In genomic region chr14:29548948-29549370, GRCh38 we compare ENCODE assay signal across 8 cellular contexts.
DNase-seq lines count a peak whose midpoint lies in the region; ATAC-seq, FAIRE-seq and TF ChIP-seq lines count a peak whose summit lies in the region.

No MANE protein-coding gene starts in this region.

- H3K4me3 Mint-ChIP-seq in brain (no peak overlapping the region), type B pancreatic cell (no peak overlapping the region)

- dilution Hi-C loops in keratinocyte (cut with MboI; ENCODE audit: extremely low pct_ligation_motif_present, low sequenced_read_pairs): loop anchor here (25.0 kb wide), 1 partner anchor 787 kb away; the partner anchor contains the start of gene FOXG1

- H3K27ac Mint-ChIP-seq in brain (peak overlapping the region in 1 of 5 experiments; percentile 23), type B pancreatic cell (no peak overlapping the region)

- DNase-seq in NCI-H460 (ENCODE audit: extremely low read depth, low read depth) (peak; percentile 69), keratinocyte (ENCODE audit: low read depth, low spot score) (peak; percentile 4), type B pancreatic cell (ENCODE audit: extremely low spot score, unreplicated experiment) (no peak)
- no peak for DNase-seq in effector memory CD4-positive, alpha-beta T cell

- no peak overlapping the region for H3K9ac ChIP-seq in keratinocyte (ENCODE audit: control insufficient read depth, extremely low read depth, insufficient read depth, low read length)

- H3K9me1 ChIP-seq in keratinocyte (ENCODE audit: control insufficient read depth, extremely low read depth, insufficient read depth, low read length): no peaks in the 10 kb centered on the region

- H3K27ac ChIP-seq in C4-2B (no peak overlapping the region), keratinocyte (ENCODE audit: control insufficient read depth, insufficient read depth, low read length) (no peak overlapping the region)
- H3K27ac ChIP-seq in effector memory CD4-positive, alpha-beta T cell (ENCODE audit: insufficient read depth, low read length, poor library complexity, severe bottlenecking): no peak overlapping the region

- H3K36me3 ChIP-seq in keratinocyte (ENCODE audit: control insufficient read depth in 2 of 2, extremely low read depth in 1 of 2, insufficient read depth in 2 of 2, low read length in 2 of 2): no peaks in the 10 kb centered on the region
- H3K36me3 ChIP-seq in effector memory CD4-positive, alpha-beta T cell (ENCODE audit: control insufficient read depth, insufficient read depth, low read length): no peaks in the 10 kb centered on the region

- no peaks in the 10 kb centered on the region for H3K9me3 Mint-ChIP-seq in brain
- H3K9me3 Mint-ChIP-seq in type B pancreatic cell: no peaks in the 10 kb centered on the region

- H3K4me1 Mint-ChIP-seq in brain (no peaks in the 10 kb centered on the region), type B pancreatic cell (ENCODE audit: unreplicated experiment) (peaks cover 5% of the 10 kb centered on the region)

- H3K36me3 Mint-ChIP-seq in brain: no peaks in the 10 kb centered on the region
- no peaks in the 10 kb centered on the region for H3K36me3 Mint-ChIP-seq in type B pancreatic cell

- no peak overlapping the region for H3K4me3 ChIP-seq in keratinocyte (ENCODE audit: control insufficient read depth in 2 of 3, extremely low read depth in 1 of 3, insufficient read depth in 2 of 3, low read depth in 1 of 3, low read length in 3 of 3)
- no peak overlapping the region for H3K4me3 ChIP-seq in effector memory CD4-positive, alpha-beta T cell (ENCODE audit: insufficient read depth, low read depth, low read length, poor library complexity, severe bottlenecking)

- no peaks in the 10 kb centered on the region for H4K20me1 ChIP-seq in keratinocyte (ENCODE audit: control insufficient read depth, extremely low read depth, insufficient read depth, low read length)

- no peak for FAIRE-seq in keratinocyte (lab: Jason Lieb, UNC)

- H3K79me2 ChIP-seq in keratinocyte (ENCODE audit: control insufficient read depth, insufficient read depth, low read length): no peaks in the 10 kb centered on the region

- no peaks in the 10 kb centered on the region for H3K9me3 ChIP-seq in keratinocyte (ENCODE audit: control insufficient read depth, low read depth, low read length)
- H3K9me3 ChIP-seq in effector memory CD4-positive, alpha-beta T cell (ENCODE audit: control insufficient read depth, low read length): no peaks in the 10 kb centered on the region

- peak; percentile 76 for ATAC-seq in GM19328 (IDR thresholded peaks at IDR 0.05; ENCODE audit: unreplicated experiment)
- ATAC-seq in HG03469 (IDR thresholded peaks at IDR 0.05; ENCODE audit: unreplicated experiment): peak; percentile 87

- H3K4me2 ChIP-seq in keratinocyte (ENCODE audit: control insufficient read depth, extremely low read depth, insufficient read depth, low read depth, low read length): no peak overlapping the region

- TF ChIP-seq CTCF in C4-2B (conservative IDR thresholded peaks at IDR 0.05): peak; percentile 84
- TF ChIP-seq CTCF in brain (conservative IDR thresholded peaks at IDR 0.05): peak; percentile 75 to 87
- TF ChIP-seq CTCF in keratinocyte (optimal IDR thresholded peaks at IDR 0.05 in 1 of 3, IDR thresholded peaks at IDR 0.05 in 1 of 3, conservative IDR thresholded peaks at IDR 0.05 in 1 of 3; ENCODE audit: extremely low read depth in 1 of 3, insufficient read depth in 2 of 3, low read length in 3 of 3): peak; percentile 10 to 44 (median 17)
- TF ChIP-seq CTCF in type B pancreatic cell (conservative IDR thresholded peaks at IDR 0.05): peak; percentile 81

- H3K4me1 ChIP-seq in keratinocyte (ENCODE audit: control insufficient read depth, extremely low read depth, insufficient read depth, low read length): no peaks in the 10 kb centered on the region
- no peaks in the 10 kb centered on the region for H3K4me1 ChIP-seq in effector memory CD4-positive, alpha-beta T cell (ENCODE audit: control insufficient read depth, insufficient read depth, low read length, poor library complexity, severe bottlenecking)

- H3K27me3 Mint-ChIP-seq in brain (peaks cover 3% of the 10 kb centered on the region), type B pancreatic cell (peaks cover 3% of the 10 kb centered on the region)

- H3K27me3 ChIP-seq in keratinocyte (ENCODE audit: control insufficient read depth, extremely low read depth, insufficient read depth, low read length): no peaks in the 10 kb centered on the region
- H3K27me3 ChIP-seq in effector memory CD4-positive, alpha-beta T cell (replicated peaks; ENCODE audit: control insufficient read depth, insufficient read depth, low read length, poor library complexity, severe bottlenecking): no peaks in the 10 kb centered on the region

- H2AFZ ChIP-seq in keratinocyte (ENCODE audit: control insufficient read depth, low read length): no peak overlapping the region

Comparison
In these comparisons a context has a peak if more than half of its experiments do, and no peak if none do; other contexts are left out.
1. CTCF ChIP-seq: peak in every context shown above with its lines; median percentile 84 in C4-2B; 81 in brain; 81 in type B pancreatic cell; 17 in keratinocyte.
2. DNase-seq: peak in NCI-H460 (single experiment) and keratinocyte (single experiment); none in type B pancreatic cell (single experiment) and effector memory CD4-positive, alpha-beta T cell (0 of 3).